In the genomic region with DNA sequence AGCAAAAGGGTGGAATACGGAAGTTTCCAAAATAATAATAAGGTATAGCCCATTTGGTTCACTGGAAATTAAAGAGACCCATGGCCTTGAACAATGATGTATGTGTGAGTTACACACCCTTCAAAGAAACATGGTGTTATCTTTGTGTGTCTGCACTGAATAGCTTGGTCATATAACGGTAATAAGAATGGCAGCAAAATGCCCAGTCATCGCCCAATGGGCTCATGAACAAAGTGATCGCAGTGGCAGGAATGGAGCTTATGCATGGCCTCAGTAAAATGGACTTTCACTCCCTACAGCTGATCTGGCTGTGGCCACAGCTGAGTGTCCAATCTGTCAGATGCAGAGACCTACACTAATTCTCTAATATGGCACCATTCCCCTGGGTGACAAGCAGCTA, we compare ENCODE assay signal across 25 cellular contexts.
DNase-seq lines count a peak whose midpoint lies in the region; ATAC-seq, FAIRE-seq and TF ChIP-seq lines count a peak whose summit lies in the region.
"Had no signal": no experiment of that assay in that cellular context is flagged by ENCODE, and none has a peak within 500 bp of the region (broad histone marks: within the 10 kb centered on the region; RNA-seq: fewer than 3 reads in every experiment).

No MANE protein-coding gene starts in this region.

- TF ChIP-seq POLR2A in HepG2 (IDR thresholded peaks at IDR 0.05; ENCODE audit: insufficient read depth in 1 of 2, low read depth in 2 of 2, low read length in 2 of 2) (no peak), right lobe of liver (IDR thresholded peaks at IDR 0.05) (no peak), K562 (conservative IDR thresholded peaks at IDR 0.05) (no peak)

- no peak for ATAC-seq in HepG2
- no peak for ATAC-seq in right lobe of liver
- no peak for ATAC-seq in K562
- no peak for ATAC-seq in omental fat pad (ENCODE audit: low FRiP score)

- intact Hi-C loops in HepG2 (cut with micrococcal nuclease; ENCODE audit: unreplicated experiment) (no loop called here), right lobe of liver (cut with DNase I) (no loop called here), K562 (cut with micrococcal nuclease) (no loop called here)

- H3K27ac ChIP-seq in HepG2 (ENCODE audit: extremely low read length, insufficient read depth, low read length) (no peak overlapping the region), right lobe of liver (no peak overlapping the region), K562 (ENCODE audit: extremely low read depth, low read depth, low read length) (no peak overlapping the region)
- H3K27ac ChIP-seq: 22Rv1, BLaER1 had no signal

- H4K20me1 ChIP-seq in HepG2 (ENCODE audit: insufficient read depth, low read length) = no peaks in the 10 kb centered on the region
- H4K20me1 ChIP-seq in K562 (replicated peaks; ENCODE audit: control insufficient read depth, insufficient read depth, low read length) = no peaks in the 10 kb centered on the region
- H4K20me1 ChIP-seq: BLaER1 had no signal

- H3K4me2 ChIP-seq in HepG2 (ENCODE audit: low read depth, low read length) (no peak overlapping the region), K562 (ENCODE audit: insufficient read depth, low read length) (no peak overlapping the region)
- H3K4me2 ChIP-seq: BLaER1 had no signal

- TF ChIP-seq RAD21 in HepG2 (CRISPR knock-in tag; IDR thresholded peaks at IDR 0.05) = no peak
- TF ChIP-seq RAD21 in K562 (CRISPR knock-in tag; conservative IDR thresholded peaks at IDR 0.05 in 1 of 2, IDR thresholded peaks at IDR 0.05 in 1 of 2) = no peak

- no peaks in the 10 kb centered on the region for H3K9me1 ChIP-seq in K562 (ENCODE audit: control insufficient read depth, insufficient read depth, low read length)

- POLR2A ChIA-PET in HepG2 (lab: Yijun Ruan, JAX) = no interaction called here
- POLR2A ChIA-PET in K562 (lab: Yijun Ruan, JAX) = interaction anchor here (1.3 kb wide), 1 partner anchor 17 kb away, joined by 4 read pairs; no protein-coding TSS in a partner anchor

- BruUV-seq in HepG2 (replicated peaks; lab: Mats Ljungman, UMichigan) (no TSS peak), K562 (replicated peaks; lab: Mats Ljungman, UMichigan) (no TSS peak)

- no peaks in the 10 kb centered on the region for H3K79me2 ChIP-seq in HepG2 (ENCODE audit: insufficient read depth, low read length)
- no peaks in the 10 kb centered on the region for H3K79me2 ChIP-seq in K562 (ENCODE audit: control insufficient read depth, insufficient read depth, low read length)

- H3K9me3 ChIP-seq in HepG2 (ENCODE audit: low read length) = no peaks in the 10 kb centered on the region
- no peaks in the 10 kb centered on the region for H3K9me3 ChIP-seq in right lobe of liver
- no peaks in the 10 kb centered on the region for H3K9me3 ChIP-seq in K562 (replicated peaks; ENCODE audit: control insufficient read depth, insufficient read depth, low read depth, low read length)
- H3K9me3 ChIP-seq: BE2C, BLaER1 had no signal

- H3K4me1 ChIP-seq in HepG2 (ENCODE audit: insufficient read depth, low read length) (no peaks in the 10 kb centered on the region), right lobe of liver (no peaks in the 10 kb centered on the region), K562 (replicated peaks in 1 of 2; ENCODE audit: control insufficient read depth in 2 of 2, insufficient read depth in 2 of 2, low read length in 2 of 2) (no peaks in the 10 kb centered on the region)
- H3K4me1 ChIP-seq: BE2C had no signal

- DNase-seq in HepG2 (ENCODE audit: low spot score) = no peak
- DNase-seq in right lobe of liver = no peak
- no peak for DNase-seq in HTR-8/SVneo (ENCODE audit: insufficient read length, low spot score)
- DNase-seq in K562 (ENCODE audit: extremely low read depth in 1 of 4, low spot score in 3 of 4) = no peak
- DNase-seq in NCI-H2227 treated with DMSO at 0.1 percent for 48 hours (lab: John Stamatoyannopoulos, UW) = no peak
- no peak for DNase-seq in activated T-cell treated with anti-CD3 and anti-CD28 coated beads for 4 hours
- DNase-seq in omental fat pad (ENCODE audit: low spot score) = no peak
- DNase-seq: ACHN; BE2C; C1 segment of cervical spinal cord; CD4-positive, alpha-beta memory T cell; CD4-positive, CD25-positive, alpha-beta regulatory T cell; CD8-positive, alpha-beta memory T cell; COR-L47; DMS 273 treated with DMSO at 0.1 percent for 48 hours; DMS153; DMS53; DMS79; DND-41; EL; GDM1 had no signal

- H2AFZ ChIP-seq in HepG2 (ENCODE audit: low read length) = no peak overlapping the region
- H2AFZ ChIP-seq in K562 (ENCODE audit: low read depth, low read length) = no peak overlapping the region

- no peak overlapping the region for H3K9ac ChIP-seq in HepG2 (ENCODE audit: insufficient read depth, low read depth, low read length)
- no peak overlapping the region for H3K9ac ChIP-seq in K562 (ENCODE audit: insufficient read depth in 1 of 2, low read depth in 2 of 2, low read length in 2 of 2)
- H3K9ac ChIP-seq: BLaER1 had no signal

- TF ChIP-seq CTCF in HepG2 (CRISPR knock-in tag; IDR thresholded peaks at IDR 0.05) (no peak), right lobe of liver (IDR thresholded peaks at IDR 0.05) (no peak), K562 (IDR thresholded peaks at IDR 0.05 in 2 of 3, conservative IDR thresholded peaks at IDR 0.05 in 1 of 3; ENCODE audit: insufficient read depth in 2 of 3, low read depth in 1 of 3, low read length in 3 of 3) (no peak), omental fat pad (IDR thresholded peaks at IDR 0.05) (no peak)

- TF ChIP-seq EP300 in HepG2 (IDR thresholded peaks at IDR 0.05; ENCODE audit: low read depth in 2 of 2, low read length in 2 of 2) = no peak
- TF ChIP-seq EP300 in HepG2 (CRISPR knock-in tag; IDR thresholded peaks at IDR 0.05; ENCODE audit: borderline replicate concordance) = no peak
- no peak for TF ChIP-seq EP300 in K562 (IDR thresholded peaks at IDR 0.05; ENCODE audit: low read length)

- CTCF ChIA-PET in HepG2 (lab: Yijun Ruan, JAX; ENCODE audit: low intra/inter-chr PET ratio, low total read pairs) (no interaction called here), K562 (lab: Yijun Ruan, JAX; ENCODE audit: low intra/inter-chr PET ratio) (no interaction called here)

- no peaks in the 10 kb centered on the region for H3K27me3 ChIP-seq in HepG2 (ENCODE audit: control insufficient read depth in 1 of 2, insufficient read depth in 2 of 2, low read length in 2 of 2)
- no peaks in the 10 kb centered on the region for H3K27me3 ChIP-seq in right lobe of liver
- no peaks in the 10 kb centered on the region for H3K27me3 ChIP-seq in K562 (ENCODE audit: control insufficient read depth in 2 of 2, insufficient read depth in 2 of 2, low read length in 2 of 2)
- H3K27me3 ChIP-seq: BE2C, BLaER1 had no signal

- no peaks in the 10 kb centered on the region for H3K36me3 ChIP-seq in HepG2 (replicated peaks in 1 of 2; ENCODE audit: control insufficient read depth in 1 of 2, insufficient read depth in 2 of 2, low read length in 2 of 2)
- H3K36me3 ChIP-seq in right lobe of liver = no peaks in the 10 kb centered on the region
- H3K36me3 ChIP-seq in K562 (ENCODE audit: control insufficient read depth, insufficient read depth, low read length) = no peaks in the 10 kb centered on the region
- H3K36me3 ChIP-seq: BE2C, BLaER1 had no signal

- no peak overlapping the region for H3K4me3 ChIP-seq in HepG2 (replicated peaks in 1 of 3; ENCODE audit: insufficient read depth in 1 of 3, low read depth in 2 of 3, low read length in 3 of 3)
- H3K4me3 ChIP-seq in right lobe of liver = no peak overlapping the region
- H3K4me3 ChIP-seq in K562 = no peak overlapping the region
- H3K4me3 ChIP-seq: BLaER1 had no signal

- FAIRE-seq in HepG2 (lab: Jason Lieb, UNC) (no peak), HTR-8/SVneo (lab: Jason Lieb, UNC) (peak; percentile 31), K562 (lab: Jason Lieb, UNC) (no peak)
- FAIRE-seq: GM12891, GM19239 had no signal

- in situ Hi-C loops in HepG2 (cut with HindIII; ENCODE audit: extremely low pct_ligation_motif_present, low pct_unique_long_range_greater_than_20kb) = no loop called here
- in situ Hi-C loops in K562 (cut with MboI) = loop anchor here (25.0 kb wide), 1 partner anchor 245 kb away; no protein-coding TSS in a partner anchor

- whole genome bisulfite sequencing in HepG2 (ENCODE audit: low lambda C conversion rate) = 20% methylated on average over 4 of the region's 4 CpGs
- WGBS in right lobe of liver (ENCODE audit: insufficient coverage, low coverage, low lambda C conversion rate, missing lambda C conversion rate) = 69% methylated on average over 4 of the region's 4 CpGs
- WGBS in K562 (ENCODE audit: insufficient coverage, low coverage, missing lambda C conversion rate) = 2% methylated on average over 4 of the region's 4 CpGs

TF ChIP-seq in HepG2, 621 proteins besides CTCF, POLR2A, EP300 and RAD21 (continues in another document):
- TF ChIP-seq MZF1 (CRISPR knock-in tag; IDR thresholded peaks at IDR 0.05; ENCODE audit: borderline replicate concordance) = no peak
- TF ChIP-seq ZNF138 (CRISPR knock-in tag; IDR thresholded peaks at IDR 0.05; ENCODE audit: low read depth) = no peak
- no peak for TF ChIP-seq NRL (CRISPR knock-in tag; IDR thresholded peaks at IDR 0.05; ENCODE audit: borderline replicate concordance)

TF ChIP-seq in K562, 482 proteins besides CTCF, POLR2A, EP300 and RAD21:
- TF ChIP-seq TCF7 (IDR thresholded peaks at IDR 0.05; ENCODE audit: borderline replicate concordance) (no peak), FOXJ3 (CRISPR knock-in tag; IDR thresholded peaks at IDR 0.05) (no peak), NFE2 (IDR thresholded peaks at IDR 0.05; ENCODE audit: low read depth) (0 out of 2 replicates have a peak, but pooled peaks have one; percentile 33), ELF4 (CRISPR knock-in tag; IDR thresholded peaks at IDR 0.05) (no peak), HDAC8 (tag; IDR thresholded peaks at IDR 0.05) (no peak), ZNF23 (CRISPR knock-in tag; IDR thresholded peaks at IDR 0.05) (no peak)
- TF ChIP-seq, protein P1, sequence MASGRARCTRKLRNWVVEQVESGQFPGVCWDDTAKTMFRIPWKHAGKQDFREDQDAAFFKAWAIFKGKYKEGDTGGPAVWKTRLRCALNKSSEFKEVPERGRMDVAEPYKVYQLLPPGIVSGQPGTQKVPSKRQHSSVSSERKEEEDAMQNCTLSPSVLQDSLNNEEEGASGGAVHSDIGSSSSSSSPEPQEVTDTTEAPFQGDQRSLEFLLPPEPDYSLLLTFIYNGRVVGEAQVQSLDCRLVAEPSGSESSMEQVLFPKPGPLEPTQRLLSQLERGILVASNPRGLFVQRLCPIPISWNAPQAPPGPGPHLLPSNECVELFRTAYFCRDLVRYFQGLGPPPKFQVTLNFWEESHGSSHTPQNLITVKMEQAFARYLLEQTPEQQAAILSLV (tag; IDR thresholded peaks at IDR 0.05) = no peak
